ENCODE assay signal across 2 cellular contexts in genomic region chr22:32518848-32519247, GRCh38.
TF ChIP-seq lines count a peak whose summit lies in the region.

No MANE protein-coding gene starts in this region.

TF ChIP-seq in HCT116, 20 proteins besides CTCF, POLR2A, EP300 and RAD21 (continued from another document):
- TF ChIP-seq, protein P1, sequence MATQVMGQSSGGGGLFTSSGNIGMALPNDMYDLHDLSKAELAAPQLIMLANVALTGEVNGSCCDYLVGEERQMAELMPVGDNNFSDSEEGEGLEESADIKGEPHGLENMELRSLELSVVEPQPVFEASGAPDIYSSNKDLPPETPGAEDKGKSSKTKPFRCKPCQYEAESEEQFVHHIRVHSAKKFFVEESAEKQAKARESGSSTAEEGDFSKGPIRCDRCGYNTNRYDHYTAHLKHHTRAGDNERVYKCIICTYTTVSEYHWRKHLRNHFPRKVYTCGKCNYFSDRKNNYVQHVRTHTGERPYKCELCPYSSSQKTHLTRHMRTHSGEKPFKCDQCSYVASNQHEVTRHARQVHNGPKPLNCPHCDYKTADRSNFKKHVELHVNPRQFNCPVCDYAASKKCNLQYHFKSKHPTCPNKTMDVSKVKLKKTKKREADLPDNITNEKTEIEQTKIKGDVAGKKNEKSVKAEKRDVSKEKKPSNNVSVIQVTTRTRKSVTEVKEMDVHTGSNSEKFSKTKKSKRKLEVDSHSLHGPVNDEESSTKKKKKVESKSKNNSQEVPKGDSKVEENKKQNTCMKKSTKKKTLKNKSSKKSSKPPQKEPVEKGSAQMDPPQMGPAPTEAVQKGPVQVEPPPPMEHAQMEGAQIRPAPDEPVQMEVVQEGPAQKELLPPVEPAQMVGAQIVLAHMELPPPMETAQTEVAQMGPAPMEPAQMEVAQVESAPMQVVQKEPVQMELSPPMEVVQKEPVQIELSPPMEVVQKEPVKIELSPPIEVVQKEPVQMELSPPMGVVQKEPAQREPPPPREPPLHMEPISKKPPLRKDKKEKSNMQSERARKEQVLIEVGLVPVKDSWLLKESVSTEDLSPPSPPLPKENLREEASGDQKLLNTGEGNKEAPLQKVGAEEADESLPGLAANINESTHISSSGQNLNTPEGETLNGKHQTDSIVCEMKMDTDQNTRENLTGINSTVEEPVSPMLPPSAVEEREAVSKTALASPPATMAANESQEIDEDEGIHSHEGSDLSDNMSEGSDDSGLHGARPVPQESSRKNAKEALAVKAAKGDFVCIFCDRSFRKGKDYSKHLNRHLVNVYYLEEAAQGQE (IDR thresholded peaks at IDR 0.05; ENCODE audit: low read depth) = no peak

TF ChIP-seq in HepG2, 621 proteins besides CTCF, POLR2A, EP300 and RAD21:
- peak; percentile 22; the same call in 1 of the 2 replicates for TF ChIP-seq STAG1 (CRISPR knock-in tag; IDR thresholded peaks at IDR 0.05)
- TF ChIP-seq NFKB2 (CRISPR knock-in tag; IDR thresholded peaks at IDR 0.05; ENCODE audit: borderline replicate concordance) = no peak
- TF ChIP-seq, protein P2, sequence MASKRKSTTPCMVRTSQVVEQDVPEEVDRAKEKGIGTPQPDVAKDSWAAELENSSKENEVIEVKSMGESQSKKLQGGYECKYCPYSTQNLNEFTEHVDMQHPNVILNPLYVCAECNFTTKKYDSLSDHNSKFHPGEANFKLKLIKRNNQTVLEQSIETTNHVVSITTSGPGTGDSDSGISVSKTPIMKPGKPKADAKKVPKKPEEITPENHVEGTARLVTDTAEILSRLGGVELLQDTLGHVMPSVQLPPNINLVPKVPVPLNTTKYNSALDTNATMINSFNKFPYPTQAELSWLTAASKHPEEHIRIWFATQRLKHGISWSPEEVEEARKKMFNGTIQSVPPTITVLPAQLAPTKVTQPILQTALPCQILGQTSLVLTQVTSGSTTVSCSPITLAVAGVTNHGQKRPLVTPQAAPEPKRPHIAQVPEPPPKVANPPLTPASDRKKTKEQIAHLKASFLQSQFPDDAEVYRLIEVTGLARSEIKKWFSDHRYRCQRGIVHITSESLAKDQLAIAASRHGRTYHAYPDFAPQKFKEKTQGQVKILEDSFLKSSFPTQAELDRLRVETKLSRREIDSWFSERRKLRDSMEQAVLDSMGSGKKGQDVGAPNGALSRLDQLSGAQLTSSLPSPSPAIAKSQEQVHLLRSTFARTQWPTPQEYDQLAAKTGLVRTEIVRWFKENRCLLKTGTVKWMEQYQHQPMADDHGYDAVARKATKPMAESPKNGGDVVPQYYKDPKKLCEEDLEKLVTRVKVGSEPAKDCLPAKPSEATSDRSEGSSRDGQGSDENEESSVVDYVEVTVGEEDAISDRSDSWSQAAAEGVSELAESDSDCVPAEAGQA (IDR thresholded peaks at IDR 0.05; ENCODE audit: low read depth) = no peak
- TF ChIP-seq, protein P2 (CRISPR knock-in tag; IDR thresholded peaks at IDR 0.05; ENCODE audit: borderline replicate concordance) = no peak
- peak; percentile 25; the same call in 1 of the 2 replicates for TF ChIP-seq SMC3 (IDR thresholded peaks at IDR 0.05; ENCODE audit: low read length)
